ENCODE assay signal across 1 cellular context in the genomic region with DNA sequence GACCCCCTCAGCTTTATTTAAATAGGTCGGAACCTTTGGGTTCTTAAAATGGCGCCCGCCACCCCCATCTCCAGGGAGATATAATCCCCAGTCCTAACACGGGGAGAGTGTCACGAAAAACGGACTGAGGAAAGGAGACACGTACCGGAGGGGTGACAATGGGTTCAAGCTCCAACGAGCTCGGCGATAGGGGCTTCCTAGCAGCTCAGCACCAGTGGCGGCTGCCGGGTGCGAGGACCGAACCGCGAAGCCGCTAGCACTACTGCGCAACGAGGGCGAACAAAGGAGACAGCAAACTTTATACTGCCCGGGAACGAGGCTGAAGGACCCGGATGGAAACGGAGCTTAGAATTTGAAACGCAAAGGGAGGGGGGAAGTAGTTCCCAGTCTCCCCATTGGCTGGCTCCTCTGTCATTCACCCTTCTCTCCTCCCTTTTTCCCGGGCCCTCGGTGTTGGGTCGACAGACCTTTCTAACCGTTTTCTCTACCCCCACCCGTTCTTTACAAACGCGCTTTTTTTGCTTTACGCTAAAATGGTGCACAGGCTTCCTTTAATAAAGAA.
TF ChIP-seq lines count a peak whose summit lies in the region.

A gene (minus strand): TSS at position 274 of the 562 bp plus-strand sequence. CDS start 1,298 bp downstream, outside the sequence.

TF ChIP-seq in HepG2, 621 proteins besides CTCF, POLR2A, EP300 and RAD21 (continued from another document and continues in another):
- TF ChIP-seq, protein P1, sequence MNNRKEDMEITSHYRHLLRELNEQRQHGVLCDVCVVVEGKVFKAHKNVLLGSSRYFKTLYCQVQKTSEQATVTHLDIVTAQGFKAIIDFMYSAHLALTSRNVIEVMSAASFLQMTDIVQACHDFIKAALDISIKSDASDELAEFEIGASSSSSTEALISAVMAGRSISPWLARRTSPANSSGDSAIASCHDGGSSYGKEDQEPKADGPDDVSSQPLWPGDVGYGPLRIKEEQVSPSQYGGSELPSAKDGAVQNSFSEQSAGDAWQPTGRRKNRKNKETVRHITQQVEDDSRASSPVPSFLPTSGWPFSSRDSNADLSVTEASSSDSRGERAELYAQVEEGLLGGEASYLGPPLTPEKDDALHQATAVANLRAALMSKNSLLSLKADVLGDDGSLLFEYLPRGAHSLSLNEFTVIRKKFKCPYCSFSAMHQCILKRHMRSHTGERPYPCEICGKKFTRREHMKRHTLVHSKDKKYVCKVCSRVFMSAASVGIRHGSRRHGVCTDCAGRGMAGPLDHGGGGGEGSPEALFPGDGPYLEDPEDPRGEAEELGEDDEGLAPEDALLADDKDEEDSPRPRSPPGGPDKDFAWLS (CRISPR knock-in tag; IDR thresholded peaks at IDR 0.05; ENCODE audit: borderline replicate concordance): no peak
- no peak for TF ChIP-seq ZNF484 (CRISPR knock-in tag; IDR thresholded peaks at IDR 0.05; ENCODE audit: borderline replicate concordance, low read depth)
- no peak for TF ChIP-seq THYN1 (CRISPR knock-in tag; IDR thresholded peaks at IDR 0.05; ENCODE audit: borderline replicate concordance, low read depth)
- no peak for TF ChIP-seq MAFF (IDR thresholded peaks at IDR 0.05; ENCODE audit: low read depth, low read length)
- TF ChIP-seq NFYB (CRISPR knock-in tag; IDR thresholded peaks at IDR 0.05): peak; percentile 91
- TF ChIP-seq, protein P2, sequence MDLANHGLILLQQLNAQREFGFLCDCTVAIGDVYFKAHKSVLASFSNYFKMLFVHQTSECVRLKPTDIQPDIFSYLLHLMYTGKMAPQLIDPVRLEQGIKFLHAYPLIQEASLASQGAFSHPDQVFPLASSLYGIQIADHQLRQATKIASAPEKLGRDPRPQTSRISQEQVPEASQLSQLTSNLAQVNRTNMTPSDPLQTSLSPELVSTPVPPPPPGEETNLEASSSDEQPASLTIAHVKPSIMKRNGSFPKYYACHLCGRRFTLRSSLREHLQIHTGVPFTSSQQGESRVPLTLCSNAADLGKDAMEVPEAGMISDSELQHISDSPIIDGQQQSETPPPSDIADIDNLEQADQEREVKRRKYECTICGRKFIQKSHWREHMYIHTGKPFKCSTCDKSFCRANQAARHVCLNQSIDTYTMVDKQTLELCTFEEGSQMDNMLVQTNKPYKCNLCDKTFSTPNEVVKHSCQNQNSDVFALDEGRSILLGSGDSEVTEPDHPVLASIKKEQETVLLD (CRISPR knock-in tag; IDR thresholded peaks at IDR 0.05; ENCODE audit: low read depth): no peak
- TF ChIP-seq HNF4G (IDR thresholded peaks at IDR 0.05; ENCODE audit: borderline replicate concordance, low read depth, low read length): no peak
- no peak for TF ChIP-seq HNF4G (CRISPR knock-in tag; IDR thresholded peaks at IDR 0.05; ENCODE audit: borderline replicate concordance, low read depth)
- TF ChIP-seq, protein P3, sequence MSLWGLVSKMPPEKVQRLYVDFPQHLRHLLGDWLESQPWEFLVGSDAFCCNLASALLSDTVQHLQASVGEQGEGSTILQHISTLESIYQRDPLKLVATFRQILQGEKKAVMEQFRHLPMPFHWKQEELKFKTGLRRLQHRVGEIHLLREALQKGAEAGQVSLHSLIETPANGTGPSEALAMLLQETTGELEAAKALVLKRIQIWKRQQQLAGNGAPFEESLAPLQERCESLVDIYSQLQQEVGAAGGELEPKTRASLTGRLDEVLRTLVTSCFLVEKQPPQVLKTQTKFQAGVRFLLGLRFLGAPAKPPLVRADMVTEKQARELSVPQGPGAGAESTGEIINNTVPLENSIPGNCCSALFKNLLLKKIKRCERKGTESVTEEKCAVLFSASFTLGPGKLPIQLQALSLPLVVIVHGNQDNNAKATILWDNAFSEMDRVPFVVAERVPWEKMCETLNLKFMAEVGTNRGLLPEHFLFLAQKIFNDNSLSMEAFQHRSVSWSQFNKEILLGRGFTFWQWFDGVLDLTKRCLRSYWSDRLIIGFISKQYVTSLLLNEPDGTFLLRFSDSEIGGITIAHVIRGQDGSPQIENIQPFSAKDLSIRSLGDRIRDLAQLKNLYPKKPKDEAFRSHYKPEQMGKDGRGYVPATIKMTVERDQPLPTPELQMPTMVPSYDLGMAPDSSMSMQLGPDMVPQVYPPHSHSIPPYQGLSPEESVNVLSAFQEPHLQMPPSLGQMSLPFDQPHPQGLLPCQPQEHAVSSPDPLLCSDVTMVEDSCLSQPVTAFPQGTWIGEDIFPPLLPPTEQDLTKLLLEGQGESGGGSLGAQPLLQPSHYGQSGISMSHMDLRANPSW (CRISPR knock-in tag; IDR thresholded peaks at IDR 0.05; ENCODE audit: borderline replicate concordance): no peak
- no peak for TF ChIP-seq HOXD1 (CRISPR knock-in tag; IDR thresholded peaks at IDR 0.05)
- TF ChIP-seq MBD4 (IDR thresholded peaks at IDR 0.05; ENCODE audit: borderline replicate concordance, low read length): no peak
- no peak for TF ChIP-seq PRPF4 (IDR thresholded peaks at IDR 0.05; ENCODE audit: low read depth, low read length, poor library complexity, severe bottlenecking)
- TF ChIP-seq ZNF274 (CRISPR knock-in tag; IDR thresholded peaks at IDR 0.05): no peak
- no peak for TF ChIP-seq ZBTB38 (CRISPR knock-in tag; IDR thresholded peaks at IDR 0.05)
- no peak for TF ChIP-seq ATF7-NPFF (CRISPR knock-in tag; IDR thresholded peaks at IDR 0.05; ENCODE audit: low read depth)
- TF ChIP-seq SMAD9 (CRISPR knock-in tag; IDR thresholded peaks at IDR 0.05): no peak
- TF ChIP-seq IRF2 (CRISPR knock-in tag; IDR thresholded peaks at IDR 0.05): peak; percentile 33; the same call in 1 of the 2 replicates
- no peak for TF ChIP-seq FLYWCH1 (CRISPR knock-in tag; IDR thresholded peaks at IDR 0.05)
- no peak for TF ChIP-seq ZNF775 (CRISPR knock-in tag; IDR thresholded peaks at IDR 0.05; ENCODE audit: borderline replicate concordance)
- TF ChIP-seq MATR3 (CRISPR knock-in tag; IDR thresholded peaks at IDR 0.05): no peak
- TF ChIP-seq AHR (CRISPR knock-in tag; IDR thresholded peaks at IDR 0.05): 0 out of 2 replicates have a peak, but pooled peaks have one; percentile 38
- TF ChIP-seq ZSCAN9 (CRISPR knock-in tag; IDR thresholded peaks at IDR 0.05; ENCODE audit: borderline replicate concordance): no peak
- TF ChIP-seq, protein P4, sequence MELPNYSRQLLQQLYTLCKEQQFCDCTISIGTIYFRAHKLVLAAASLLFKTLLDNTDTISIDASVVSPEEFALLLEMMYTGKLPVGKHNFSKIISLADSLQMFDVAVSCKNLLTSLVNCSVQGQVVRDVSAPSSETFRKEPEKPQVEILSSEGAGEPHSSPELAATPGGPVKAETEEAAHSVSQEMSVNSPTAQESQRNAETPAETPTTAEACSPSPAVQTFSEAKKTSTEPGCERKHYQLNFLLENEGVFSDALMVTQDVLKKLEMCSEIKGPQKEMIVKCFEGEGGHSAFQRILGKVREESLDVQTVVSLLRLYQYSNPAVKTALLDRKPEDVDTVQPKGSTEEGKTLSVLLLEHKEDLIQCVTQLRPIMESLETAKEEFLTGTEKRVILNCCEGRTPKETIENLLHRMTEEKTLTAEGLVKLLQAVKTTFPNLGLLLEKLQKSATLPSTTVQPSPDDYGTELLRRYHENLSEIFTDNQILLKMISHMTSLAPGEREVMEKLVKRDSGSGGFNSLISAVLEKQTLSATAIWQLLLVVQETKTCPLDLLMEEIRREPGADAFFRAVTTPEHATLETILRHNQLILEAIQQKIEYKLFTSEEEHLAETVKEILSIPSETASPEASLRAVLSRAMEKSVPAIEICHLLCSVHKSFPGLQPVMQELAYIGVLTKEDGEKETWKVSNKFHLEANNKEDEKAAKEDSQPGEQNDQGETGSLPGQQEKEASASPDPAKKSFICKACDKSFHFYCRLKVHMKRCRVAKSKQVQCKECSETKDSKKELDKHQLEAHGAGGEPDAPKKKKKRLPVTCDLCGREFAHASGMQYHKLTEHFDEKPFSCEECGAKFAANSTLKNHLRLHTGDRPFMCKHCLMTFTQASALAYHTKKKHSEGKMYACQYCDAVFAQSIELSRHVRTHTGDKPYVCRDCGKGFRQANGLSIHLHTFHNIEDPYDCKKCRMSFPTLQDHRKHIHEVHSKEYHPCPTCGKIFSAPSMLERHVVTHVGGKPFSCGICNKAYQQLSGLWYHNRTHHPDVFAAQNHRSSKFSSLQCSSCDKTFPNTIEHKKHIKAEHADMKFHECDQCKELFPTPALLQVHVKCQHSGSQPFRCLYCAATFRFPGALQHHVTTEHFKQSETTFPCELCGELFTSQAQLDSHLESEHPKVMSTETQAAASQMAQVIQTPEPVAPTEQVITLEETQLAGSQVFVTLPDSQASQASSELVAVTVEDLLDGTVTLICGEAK (IDR thresholded peaks at IDR 0.05): no peak
- TF ChIP-seq, protein P4 (CRISPR knock-in tag; IDR thresholded peaks at IDR 0.05): no peak
- TF ChIP-seq ZNF207 (IDR thresholded peaks at IDR 0.05; ENCODE audit: borderline replicate concordance): no peak
- TF ChIP-seq BORCS8-MEF2B (CRISPR knock-in tag; IDR thresholded peaks at IDR 0.05): 0 out of 2 replicates have a peak, but pooled peaks have one; percentile 27
- no peak for TF ChIP-seq ZNF546 (CRISPR knock-in tag; conservative IDR thresholded peaks at IDR 0.05)
- TF ChIP-seq ZNF883 (CRISPR knock-in tag; IDR thresholded peaks at IDR 0.05; ENCODE audit: not compliant biosample characterization): no peak
- TF ChIP-seq ZNF7 (CRISPR knock-in tag; IDR thresholded peaks at IDR 0.05): no peak
- 0 out of 2 replicates have a peak, but pooled peaks have one; percentile 25 for TF ChIP-seq ZNF782 (CRISPR knock-in tag; IDR thresholded peaks at IDR 0.05; ENCODE audit: borderline replicate concordance)
- peak; percentile 40; the same call in 1 of the 2 replicates for TF ChIP-seq CREM (IDR thresholded peaks at IDR 0.05)
- no peak for TF ChIP-seq CREM (CRISPR knock-in tag; IDR thresholded peaks at IDR 0.05)
- no peak for TF ChIP-seq ZNF3 (CRISPR knock-in tag; IDR thresholded peaks at IDR 0.05)
- TF ChIP-seq, protein P5, sequence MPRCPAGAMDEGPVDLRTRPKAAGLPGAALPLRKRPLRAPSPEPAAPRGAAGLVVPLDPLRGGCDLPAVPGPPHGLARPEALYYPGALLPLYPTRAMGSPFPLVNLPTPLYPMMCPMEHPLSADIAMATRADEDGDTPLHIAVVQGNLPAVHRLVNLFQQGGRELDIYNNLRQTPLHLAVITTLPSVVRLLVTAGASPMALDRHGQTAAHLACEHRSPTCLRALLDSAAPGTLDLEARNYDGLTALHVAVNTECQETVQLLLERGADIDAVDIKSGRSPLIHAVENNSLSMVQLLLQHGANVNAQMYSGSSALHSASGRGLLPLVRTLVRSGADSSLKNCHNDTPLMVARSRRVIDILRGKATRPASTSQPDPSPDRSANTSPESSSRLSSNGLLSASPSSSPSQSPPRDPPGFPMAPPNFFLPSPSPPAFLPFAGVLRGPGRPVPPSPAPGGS (CRISPR knock-in tag; IDR thresholded peaks at IDR 0.05): no peak
- no peak for TF ChIP-seq U2AF1 (optimal IDR thresholded peaks at IDR 0.05; ENCODE audit: low read depth, low read length)
- no peak for TF ChIP-seq PTBP1 (IDR thresholded peaks at IDR 0.05; ENCODE audit: low read depth, low read length, poor library complexity, severe bottlenecking)
- TF ChIP-seq ZNF644 (CRISPR knock-in tag; IDR thresholded peaks at IDR 0.05; ENCODE audit: low read depth): no peak
- TF ChIP-seq ZNF790 (CRISPR knock-in tag; IDR thresholded peaks at IDR 0.05; ENCODE audit: borderline replicate concordance): no peak
- TF ChIP-seq BRCA1 (CRISPR knock-in tag; IDR thresholded peaks at IDR 0.05): no peak
- no peak for TF ChIP-seq IRX3 (CRISPR knock-in tag; IDR thresholded peaks at IDR 0.05; ENCODE audit: borderline replicate concordance, low read depth)
- TF ChIP-seq, protein P6, sequence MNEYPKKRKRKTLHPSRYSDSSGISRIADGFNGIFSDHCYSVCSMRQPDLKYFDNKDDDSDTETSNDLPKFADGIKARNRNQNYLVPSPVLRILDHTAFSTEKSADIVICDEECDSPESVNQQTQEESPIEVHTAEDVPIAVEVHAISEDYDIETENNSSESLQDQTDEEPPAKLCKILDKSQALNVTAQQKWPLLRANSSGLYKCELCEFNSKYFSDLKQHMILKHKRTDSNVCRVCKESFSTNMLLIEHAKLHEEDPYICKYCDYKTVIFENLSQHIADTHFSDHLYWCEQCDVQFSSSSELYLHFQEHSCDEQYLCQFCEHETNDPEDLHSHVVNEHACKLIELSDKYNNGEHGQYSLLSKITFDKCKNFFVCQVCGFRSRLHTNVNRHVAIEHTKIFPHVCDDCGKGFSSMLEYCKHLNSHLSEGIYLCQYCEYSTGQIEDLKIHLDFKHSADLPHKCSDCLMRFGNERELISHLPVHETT (CRISPR knock-in tag; conservative IDR thresholded peaks at IDR 0.05): no peak
- TF ChIP-seq HOXA7 (CRISPR knock-in tag; IDR thresholded peaks at IDR 0.05): no peak
- TF ChIP-seq MAFK (conservative IDR thresholded peaks at IDR 0.05 in 1 of 2, IDR thresholded peaks at IDR 0.05 in 1 of 2; ENCODE audit: low read length in 2 of 2): no peak
- TF ChIP-seq, protein P7, sequence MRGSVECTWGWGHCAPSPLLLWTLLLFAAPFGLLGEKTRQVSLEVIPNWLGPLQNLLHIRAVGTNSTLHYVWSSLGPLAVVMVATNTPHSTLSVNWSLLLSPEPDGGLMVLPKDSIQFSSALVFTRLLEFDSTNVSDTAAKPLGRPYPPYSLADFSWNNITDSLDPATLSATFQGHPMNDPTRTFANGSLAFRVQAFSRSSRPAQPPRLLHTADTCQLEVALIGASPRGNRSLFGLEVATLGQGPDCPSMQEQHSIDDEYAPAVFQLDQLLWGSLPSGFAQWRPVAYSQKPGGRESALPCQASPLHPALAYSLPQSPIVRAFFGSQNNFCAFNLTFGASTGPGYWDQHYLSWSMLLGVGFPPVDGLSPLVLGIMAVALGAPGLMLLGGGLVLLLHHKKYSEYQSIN (CRISPR knock-in tag; IDR thresholded peaks at IDR 0.05; ENCODE audit: borderline replicate concordance): no peak
- TF ChIP-seq SNAPC2 (CRISPR knock-in tag; IDR thresholded peaks at IDR 0.05): no peak
- TF ChIP-seq CREB1 (IDR thresholded peaks at IDR 0.05): peak; percentile 35; the same call in 1 of the 2 replicates
- TF ChIP-seq CREB1 (CRISPR knock-in tag; IDR thresholded peaks at IDR 0.05): peak; percentile 78
